23 cellular contexts compared by ENCODE assay signal in genomic region chr1:155741908-155742307, GRCh38.
"Had no signal": no experiment of that assay in that cellular context is flagged by ENCODE, and none has a peak within 500 bp of the region (broad histone marks: within the 10 kb centered on the region; RNA-seq: fewer than 3 reads in every experiment).

No MANE protein-coding gene starts in this region.

- H3K27ac Mint-ChIP-seq: natural killer cell; nephron; neural progenitor cell; progenitor cell of endocrine pancreas; stimulated activated memory B cell treated with anti-CD40 and anti-IgM and Interleukin-4, amounts not matched to agents 10 μg/mL and 1 μg/mL and 100 μg/mL, for 72 hours; stimulated activated naive CD8-positive, alpha-beta T cell treated with anti-CD3 and anti-CD28 coated beads, Interleukin-15, amount 100 ng/mL, for 72 hours; type B pancreatic cell had no signal

- H3K4me1 Mint-ChIP-seq: nephron; stimulated activated memory B cell treated with anti-CD40 and anti-IgM and Interleukin-4, amounts not matched to agents 10 μg/mL and 1 μg/mL and 100 μg/mL, for 72 hours; stimulated activated naive CD8-positive, alpha-beta T cell treated with anti-CD3 and anti-CD28 coated beads, Interleukin-15, amount 100 ng/mL, for 72 hours had no signal

- H3K27me3 Mint-ChIP-seq: progenitor cell of endocrine pancreas; stimulated activated memory B cell treated with anti-CD40 and anti-IgM and Interleukin-4, amounts not matched to agents 10 μg/mL and 1 μg/mL and 100 μg/mL, for 72 hours; stimulated activated naive CD8-positive, alpha-beta T cell treated with anti-CD3 and anti-CD28 coated beads, Interleukin-15, amount 100 ng/mL, for 72 hours; type B pancreatic cell had no signal

- ATAC-seq: natural killer cell; psoas muscle; right cardiac atrium; sciatic nerve; stimulated activated memory B cell treated with anti-CD40 and anti-IgM and Interleukin-4, amounts not matched to agents 10 μg/mL and 1 μg/mL and 100 μg/mL, for 72 hours; stimulated activated naive CD8-positive, alpha-beta T cell treated with anti-CD3 and anti-CD28 coated beads, Interleukin-15, amount 100 ng/mL, for 72 hours; stimulated activated naive CD8-positive, alpha-beta T cell treated with anti-CD3 and anti-CD28 coated beads, Interleukin-15, Interleukin-2, amounts not matched to agents 100 U/mL and 50 U/mL, for 24 hours had no signal

- DNase-seq: natural killer cell; occipital lobe; posterior cingulate gyrus; psoas muscle; right cardiac atrium; spleen; stimulated activated CD4-positive, alpha-beta T cell treated with anti-CD3 and anti-CD28 coated beads, Interleukin-12 subunit alpha, Interleukin-12 subunit beta, amount 100 ng/mL, for 4 hours; stimulated activated CD4-positive, alpha-beta T cell treated with anti-CD3 and anti-CD28 coated beads, Interleukin-1b, Interleukin-23, amount 100 ng/mL, for 48 hours; stimulated activated CD4-positive, alpha-beta T cell treated with anti-CD3 and anti-CD28 coated beads, Interleukin-4, amount 100 ng/mL, for 1 hour; stimulated activated CD4-positive, alpha-beta T cell treated with anti-CD3 and anti-CD28 coated beads, Interleukin-4, amount 100 ng/mL, for 4 hours; stimulated activated CD8-positive, alpha-beta memory T cell treated with anti-CD3 and anti-CD28 coated beads, Interleukin-4, amount 100 ng/mL, for 48 hours; stimulated activated naive CD4-positive, alpha-beta T cell; stimulated activated naive CD8-positive, alpha-beta T cell treated with anti-CD3 and anti-CD28 coated beads, Interleukin-15, amount 100 ng/mL, for 72 hours; stimulated activated naive CD8-positive, alpha-beta T cell treated with anti-CD3 and anti-CD28 coated beads, Interleukin-15, Interleukin-2, amounts not matched to agents 100 U/mL and 50 U/mL, for 24 hours; substantia nigra; testis; transverse colon had no signal

- H3K9me3 Mint-ChIP-seq: natural killer cell; nephron; neural progenitor cell; stimulated activated memory B cell treated with anti-CD40 and anti-IgM and Interleukin-4, amounts not matched to agents 10 μg/mL and 1 μg/mL and 100 μg/mL, for 72 hours; stimulated activated naive CD8-positive, alpha-beta T cell treated with anti-CD3 and anti-CD28 coated beads, Interleukin-15, amount 100 ng/mL, for 72 hours; type B pancreatic cell had no signal

- H3K4me3 Mint-ChIP-seq: natural killer cell; neural progenitor cell; stimulated activated memory B cell treated with anti-CD40 and anti-IgM and Interleukin-4, amounts not matched to agents 10 μg/mL and 1 μg/mL and 100 μg/mL, for 72 hours; stimulated activated naive CD8-positive, alpha-beta T cell treated with anti-CD3 and anti-CD28 coated beads, Interleukin-15, amount 100 ng/mL, for 72 hours; type B pancreatic cell had no signal

- H3K36me3 Mint-ChIP-seq: natural killer cell had no signal
